Comparison of ENCODE assay signal across 25 cellular contexts in genomic region chr15:95350908-95351307, GRCh38.
A peak's percentile ranks its signal among the peaks of the same experiment; 100 is the strongest.
DNase-seq lines count a peak whose midpoint lies in the region; ATAC-seq, FAIRE-seq and TF ChIP-seq lines count a peak whose summit lies in the region.
"Had no signal": no experiment of that assay in that cellular context is flagged by ENCODE, and none has a peak within 500 bp of the region (broad histone marks: within the 10 kb centered on the region; RNA-seq: fewer than 3 reads in every experiment).

No MANE protein-coding gene starts in this region.

- H3K4ac ChIP-seq in H9 (ENCODE audit: low read depth, low read length): no peak overlapping the region

- no peak overlapping the region for H2AK5ac ChIP-seq in H9 (ENCODE audit: insufficient read length, low read length)

- H3K4me3 ChIP-seq in GM12865 (ENCODE audit: low read depth, low read length): no peak overlapping the region
- no peak overlapping the region for H3K4me3 ChIP-seq in GM12878
- H3K4me3 ChIP-seq: A549; BLaER1 treated with 17β-estradiol and CSF1 and Interleukin-3, amounts not matched to agents 10 nM and 100 nM had no signal

- no peak overlapping the region for H3K56ac ChIP-seq in H9 (ENCODE audit: insufficient read length, low read depth, low read length)

- no peak overlapping the region for H2BK120ac ChIP-seq in H9 (ENCODE audit: low read depth, low read length, poor library complexity, severe bottlenecking)

- H3K4me3 Mint-ChIP-seq in H9 (no peak overlapping the region), immature natural killer cell (no peak overlapping the region)
- H3K4me3 Mint-ChIP-seq: CD14-positive monocyte; CD4-positive, alpha-beta T cell; CD8-positive, alpha-beta memory T cell had no signal

- H2BK20ac ChIP-seq in H9 (ENCODE audit: low read depth, low read length, poor library complexity, severe bottlenecking): no peak overlapping the region

- H3K9me3 Mint-ChIP-seq in H9: no peaks in the 10 kb centered on the region
- no peaks in the 10 kb centered on the region for H3K9me3 Mint-ChIP-seq in immature natural killer cell
- H3K9me3 Mint-ChIP-seq: CD4-positive, alpha-beta T cell; CD8-positive, alpha-beta memory T cell had no signal

- H3K23ac ChIP-seq in H9 (ENCODE audit: insufficient read length, low read depth, low read length): no peak overlapping the region

- no peaks in the 10 kb centered on the region for H3K36me3 Mint-ChIP-seq in H9 (ENCODE audit: insufficient read depth in 1 of 3, low read depth in 3 of 3)
- peaks cover 0 to 5% (median 3%) of the 10 kb centered on the region in 3 donors for H3K36me3 Mint-ChIP-seq in immature natural killer cell
- H3K36me3 Mint-ChIP-seq: CD14-positive monocyte; CD8-positive, alpha-beta memory T cell had no signal

- no peak overlapping the region for H2AFZ ChIP-seq in GM12878 (ENCODE audit: control insufficient read depth, low read depth, low read length)
- H2AFZ ChIP-seq in H9 (ENCODE audit: low read length): no peak overlapping the region

- no peak overlapping the region for H4K5ac ChIP-seq in H9 (ENCODE audit: insufficient read length, low read depth, low read length)

- no peak for TF ChIP-seq RAD21 in GM12878 (IDR thresholded peaks at IDR 0.05; ENCODE audit: insufficient read depth, low read depth, low read length)

- H3T11ph ChIP-seq in H9 (ENCODE audit: low read length): no peak overlapping the region

- no peaks in the 10 kb centered on the region; the same call in 2 of the 3 replicates for H3K9me3 ChIP-seq in GM12878 (replicated peaks; ENCODE audit: control insufficient read depth, insufficient read depth, low read length)
- H3K9me3 ChIP-seq in H9 (ENCODE audit: control insufficient read depth, low read depth, low read length): no peaks in the 10 kb centered on the region
- H3K9me3 ChIP-seq: A549; BE2C; BLaER1 treated with 17β-estradiol and CSF1 and Interleukin-3, amounts not matched to agents 10 nM and 100 nM had no signal

- H4K91ac ChIP-seq in H9 (ENCODE audit: insufficient read length, low read depth, low read length): no peak overlapping the region

- CTCF ChIA-PET in GM12878 (lab: Yijun Ruan, JAX): interaction anchor here (1.1 to 1.7 kb wide), 7 partner anchors 11 to 410 kb away, joined by 3 to 6 read pairs (median 3); no protein-coding TSS in a partner anchor

- H2BK5ac ChIP-seq in H9 (ENCODE audit: insufficient read length, low read length): no peak overlapping the region

- H4K20me1 ChIP-seq in GM12878 (ENCODE audit: control insufficient read depth, insufficient read depth) (no peaks in the 10 kb centered on the region), H9 (ENCODE audit: control insufficient read depth, insufficient read depth, insufficient read length) (no peaks in the 10 kb centered on the region)
- H4K20me1 ChIP-seq: BLaER1 treated with 17β-estradiol and CSF1 and Interleukin-3, amounts not matched to agents 10 nM and 100 nM had no signal

- BruUV-seq in GM12878 (replicated peaks; lab: Mats Ljungman, UMichigan): no TSS peak

- no peaks in the 10 kb centered on the region for H3K27me3 Mint-ChIP-seq in H9 (ENCODE audit: low read depth)
- peaks cover 0 to 3% (median under 1%) of the 10 kb centered on the region in 3 donors for H3K27me3 Mint-ChIP-seq in immature natural killer cell (ENCODE audit: low read depth in 3 of 3)
- H3K27me3 Mint-ChIP-seq: CD4-positive, alpha-beta T cell had no signal

- H3K4me1 Mint-ChIP-seq in H9 (peaks cover 0 to 9% of the 10 kb centered on the region in 2 experiments; a peak in 2 of 4 replicates), immature natural killer cell (no peaks in the 10 kb centered on the region)
- H3K4me1 Mint-ChIP-seq: CD14-positive monocyte; CD8-positive, alpha-beta memory T cell had no signal

- TF ChIP-seq POLR2A in GM12878 (IDR thresholded peaks at IDR 0.05; ENCODE audit: low read depth, low read length): no peak

- H4K8ac ChIP-seq in H9 (replicated peaks; ENCODE audit: insufficient read length, low read depth, low read length): no peak overlapping the region

- FAIRE-seq in GM12878 (lab: Jason Lieb, UNC): no peak
- FAIRE-seq: A549, D721Med, GM12892, H54 had no signal

- H3K27ac Mint-ChIP-seq in H9 (no peak overlapping the region), immature natural killer cell (no peak overlapping the region)
- H3K27ac Mint-ChIP-seq: CD14-positive monocyte; CD4-positive, alpha-beta T cell; CD8-positive, alpha-beta memory T cell had no signal

- DNase-seq in GM12865 (ENCODE audit: low read depth): peak; percentile 45
- DNase-seq in GM12878 (ENCODE audit: low read depth, low spot score): peak; percentile 9
- no peak for DNase-seq in H9
- DNase-seq in immature natural killer cell: no peak
- DNase-seq in kidney glomerular epithelial cell (lab: John Stamatoyannopoulos, UW): no peak
- DNase-seq: ACHN; AML-193; BE2C; CD4-positive, alpha-beta T cell; CD8-positive, alpha-beta memory T cell; DMS 273 treated with DMSO at 0.1 percent for 48 hours; DMS79; EL; GDM1; GOT3; HCEC 1CT had no signal

- peak in 1 of 2 experiments; percentile 59; a peak in 1 of 4 replicates for TF ChIP-seq EP300 in GM12878 (IDR thresholded peaks at IDR 0.05; ENCODE audit: borderline replicate concordance in 1 of 2, control insufficient read depth in 1 of 2, low read depth in 2 of 2, low read length in 2 of 2)

- H3K18ac ChIP-seq in H9 (ENCODE audit: insufficient read length, low read depth, low read length): no peak overlapping the region

- ATAC-seq in GM19351 (IDR thresholded peaks at IDR 0.05; ENCODE audit: unreplicated experiment) (peak; percentile 56), HG03432 (IDR thresholded peaks at IDR 0.05; ENCODE audit: unreplicated experiment) (peak; percentile 76), GM12878 (peak; percentile 83)
- ATAC-seq: A549 had no signal

- WGBS in GM12878 (ENCODE audit: insufficient coverage, insufficient replicate concordance, low lambda C conversion rate, missing lambda C conversion rate): 0% methylated on average over 3 of the region's 3 CpGs
- WGBS in H9 (ENCODE audit: extremely low coverage, insufficient read length, low lambda C conversion rate): no CpG with 5 or more reads among the region's 3 CpGs

- H3K27me3 ChIP-seq in GM12878 (replicated peaks in 1 of 2; ENCODE audit: control insufficient read depth in 2 of 2, insufficient read depth in 2 of 2, low read length in 1 of 2) (no peaks in the 10 kb centered on the region), H9 (ENCODE audit: insufficient read depth, low read length) (no peaks in the 10 kb centered on the region)
- H3K27me3 ChIP-seq: BE2C; BLaER1 treated with 17β-estradiol and CSF1 and Interleukin-3, amounts not matched to agents 10 nM and 100 nM had no signal

- no peaks in the 10 kb centered on the region for H3K23me2 ChIP-seq in H9 (ENCODE audit: insufficient read length, low read depth, low read length, poor library complexity, severe bottlenecking)

- intact Hi-C loops in GM12878 (cut with micrococcal nuclease; ENCODE audit: unreplicated experiment): no loop called here

- H2BK12ac ChIP-seq in H9 (ENCODE audit: insufficient read length, low read depth, low read length): no peak overlapping the region

- RAD21 ChIA-PET in GM12878 (lab: Charles Lee; ENCODE audit: unreplicated experiment): interaction anchor here (1.2 to 3.5 kb wide), 6 partner anchors 22 to 339 kb away, joined by 3 to 27 read pairs (median 4); no protein-coding TSS in a partner anchor

- H3K27ac ChIP-seq in GM12878 (ENCODE audit: control insufficient read depth, insufficient read depth) (no peak overlapping the region), H9 (ENCODE audit: insufficient read length, low read depth, low read length) (no peak overlapping the region)
- H3K27ac ChIP-seq: 22Rv1; A549; BLaER1 treated with 17β-estradiol and CSF1 and Interleukin-3, amounts not matched to agents 10 nM and 100 nM had no signal

- no peak overlapping the region for H3K4me2 ChIP-seq in GM12878 (ENCODE audit: control insufficient read depth, insufficient read depth)
- H3K4me2 ChIP-seq in H9 (ENCODE audit: insufficient read depth, insufficient read length, low read length): no peak overlapping the region
- H3K4me2 ChIP-seq: A549; BLaER1 treated with 17β-estradiol and CSF1 and Interleukin-3, amounts not matched to agents 10 nM and 100 nM had no signal

- H3K14ac ChIP-seq in H9 (ENCODE audit: insufficient read depth, low read length): no peak overlapping the region

- no peaks in the 10 kb centered on the region for H3K79me1 ChIP-seq in H9 (ENCODE audit: insufficient read depth, low read depth, low read length, poor library complexity, severe bottlenecking)

- no peak overlapping the region for H3K9ac ChIP-seq in GM12878 (ENCODE audit: control insufficient read depth, insufficient read depth, low read length)
- no peak overlapping the region for H3K9ac ChIP-seq in H9 (ENCODE audit: extremely low read depth, insufficient read length, low read length)
- H3K9ac ChIP-seq: BLaER1 treated with 17β-estradiol and CSF1 and Interleukin-3, amounts not matched to agents 10 nM and 100 nM had no signal

- no peak for TF ChIP-seq CTCF in GM12865 (IDR thresholded peaks at IDR 0.05; ENCODE audit: insufficient read depth, low read depth, low read length, missing control alignments)
- peak in 1 of 3 experiments; percentile 8; a peak in 1 of 6 replicates for TF ChIP-seq CTCF in GM12878 (IDR thresholded peaks at IDR 0.05 in 2 of 3, conservative IDR thresholded peaks at IDR 0.05 in 1 of 3; ENCODE audit: control insufficient read depth in 2 of 3, extremely low read depth in 1 of 3, insufficient read depth in 1 of 3, low read depth in 3 of 3, low read length in 3 of 3)
- TF ChIP-seq CTCF in H9 (conservative IDR thresholded peaks at IDR 0.05): no peak

- no peaks in the 10 kb centered on the region for H3K79me2 ChIP-seq in GM12878 (ENCODE audit: control insufficient read depth, insufficient read depth, low read length)
- H3K79me2 ChIP-seq in H9 (ENCODE audit: insufficient read depth, low read length): no peaks in the 10 kb centered on the region

- H3K4me1 ChIP-seq in GM12878 (ENCODE audit: control insufficient read depth, insufficient read depth, low read length) (no peaks in the 10 kb centered on the region), H9 (ENCODE audit: insufficient read depth, low read length) (no peaks in the 10 kb centered on the region; the same call in 1 of the 2 replicates)
- H3K4me1 ChIP-seq: A549; BE2C; BLaER1 treated with 17β-estradiol and CSF1 and Interleukin-3, amounts not matched to agents 10 nM and 100 nM had no signal

- SMC1A ChIA-PET in GM12878 (lab: Charles Lee; ENCODE audit: uncharacterized antibody, unreplicated experiment): interaction anchor here (0.8 to 4.4 kb wide), 15 partner anchors 9 to 697 kb away, joined by 3 to 17 read pairs (median 5); no protein-coding TSS in a partner anchor

- POLR2A ChIA-PET in GM12878 (lab: Charles Lee): interaction anchor here (1.2 kb wide), 1 partner anchor 151 kb away, joined by 3 read pairs; no protein-coding TSS in a partner anchor

- no peak overlapping the region for H2BK15ac ChIP-seq in H9 (ENCODE audit: low read depth, low read length)

- in situ Hi-C loops in GM12878 (cut with MboI): no loop called here

- no peaks in the 10 kb centered on the region for H3K36me3 ChIP-seq in GM12878 (ENCODE audit: control insufficient read depth in 2 of 2, insufficient read depth in 2 of 2, low read length in 1 of 2)
- H3K36me3 ChIP-seq: BE2C; BLaER1 treated with 17β-estradiol and CSF1 and Interleukin-3, amounts not matched to agents 10 nM and 100 nM had no signal

TF ChIP-seq in GM12878, 131 proteins besides CTCF, POLR2A, EP300 and RAD21 (continues in another document):
- TF ChIP-seq RAD51 (IDR thresholded peaks at IDR 0.05) (no peak), STAT1 (conservative IDR thresholded peaks at IDR 0.05) (no peak), IKZF2 (IDR thresholded peaks at IDR 0.05) (peak; percentile 51 to 53; a peak in 1 of 4 replicates)

Comparison
In these comparisons a context has a peak if more than half of its experiments do, and no peak if none do; other contexts are left out.
1. DNase-seq: peak in GM12865 (single experiment) and GM12878 (single experiment); none in H9 (single experiment), immature natural killer cell (0 of 3) and kidney glomerular epithelial cell (single experiment).
2. Peak in every context shown above with its lines, with median percentiles within 50 percentile points of each other: ATAC-seq.